Comparison of ENCODE assay signal across 31 cellular contexts in genomic region chr20:22816016-22816415, GRCh38.
"Had no signal": no experiment of that assay in that cellular context is flagged by ENCODE, and none has a peak within 500 bp of the region (broad histone marks: within the 10 kb centered on the region; RNA-seq: fewer than 3 reads in every experiment).

No MANE protein-coding gene starts in this region.

- H3K36me3 ChIP-seq: heart right ventricle, left lung, lower lobe of right lung, pancreas, prostate gland, sigmoid colon, stomach, thyroid gland, upper lobe of right lung, WERI-Rb-1 had no signal

- H3K4me3 ChIP-seq: heart right ventricle, left lung, lower lobe of right lung, pancreas, prostate gland, sigmoid colon, stomach, thyroid gland, upper lobe of right lung had no signal

- H3K4me1 ChIP-seq: left lung, lower lobe of right lung, pancreas, prostate gland, sigmoid colon, thyroid gland, upper lobe of right lung had no signal

- H3K9me3 ChIP-seq: heart right ventricle, left lung, lower lobe of right lung, pancreas, prostate gland, sigmoid colon, stomach, thyroid gland, upper lobe of right lung had no signal

- H3K27ac ChIP-seq: heart right ventricle, left lung, lower lobe of right lung, pancreas, prostate gland, sigmoid colon, stomach, thyroid gland, upper lobe of right lung, WERI-Rb-1 had no signal

- DNase-seq: activated CD4-positive, alpha-beta memory T cell treated with anti-CD3 and anti-CD28 coated beads, Interleukin-2, amount 10 ng/mL, durations not matched to agents 7 days and 5 days; activated CD4-positive, alpha-beta T cell treated with anti-CD3 and anti-CD28 coated beads, Interleukin-2, amount 10 ng/mL, durations not matched to agents 24 days and 14 days; activated CD4-positive, CD25-positive, alpha-beta regulatory T cell treated with anti-CD3 and anti-CD28 coated beads, Interleukin-2, amount 50 U/mL, for 72 hours; activated gamma-delta T cell treated with Interleukin-2 at 50 U/mL for 16 hours; activated naive CD4-positive, alpha-beta T cell treated with anti-CD3 and anti-CD28 coated beads, Interleukin-2, amount 50 U/mL, for 16 hours; activated T-cell treated with anti-CD3 and anti-CD28 coated beads, Interleukin-2, amount 50 U/mL, for 4 hours; amniotic stem cell; central memory CD4-positive, alpha-beta T cell; foreskin fibroblast; heart right ventricle; kidney glomerular epithelial cell; left lung; lower lobe of right lung; mesendoderm; pancreas; sigmoid colon; stimulated activated CD4-positive, alpha-beta T cell treated with anti-CD3 and anti-CD28 coated beads, Interleukin-15, amount 100 ng/mL, for 24 hours; stimulated activated CD4-positive, alpha-beta T cell treated with anti-CD3 and anti-CD28 coated beads, Interleukin-2, amount 100 ng/mL, for 24 hours; stimulated activated naive B cell treated with anti-CD40 and anti-IgM and Interleukin-4, amounts not matched to agents 10 μg/mL and 1 μg/mL and 100 μg/mL, for 72 hours; stomach; T-helper 17 cell; T1000; thyroid gland; upper lobe of right lung; WERI-Rb-1 had no signal

- H3K27me3 ChIP-seq: left lung, pancreas, sigmoid colon, stomach, thyroid gland, upper lobe of right lung had no signal

- FAIRE-seq: astrocyte, endothelial cell of umbilical vein, pancreas had no signal

- ATAC-seq: activated T-cell treated with anti-CD3 and anti-CD28 coated beads, Interleukin-2, amount 50 U/mL, for 4 hours; activated T-helper 17 cell treated with anti-CD3 and anti-CD28 coated beads, Interleukin-2, amount 50 U/mL, for 72 hours; esophagus mucosa; left lung; lower lobe of right lung; natural killer cell treated with Interleukin-12 subunit alpha and Interleukin-12 subunit beta and Interleukin-15 and Interleukin-18, amount 100 ng/mL, for 72 hours; pancreas; stimulated activated naive B cell treated with anti-CD40 and anti-IgM and Interleukin-4, amounts not matched to agents 10 μg/mL and 1 μg/mL and 100 μg/mL, for 72 hours; T-helper 17 cell; upper lobe of right lung had no signal
